In genomic region chr10:80480852-80481251, GRCh38 we compare ENCODE assay signal across 25 cellular contexts. TPM values are rescaled to one million over a fixed set of nuclear protein-coding genes. Genes with fewer than 3 reads are reported as not detected.
DNase-seq lines count a peak whose midpoint lies in the region; ATAC-seq and TF ChIP-seq lines count a peak whose summit lies in the region.
"Had no signal": no experiment of that assay in that cellular context is flagged by ENCODE, and none has a peak within 500 bp of the region (broad histone marks: within the 10 kb centered on the region; RNA-seq: fewer than 3 reads in every experiment).

No MANE protein-coding gene starts in this region.

- no peak overlapping the region for H3K4me3 Mint-ChIP-seq in activated CD4-positive, alpha-beta T cell treated with anti-CD3 and anti-CD28 coated beads for 36 hours
- peak overlapping the region in 1 of 4 donors; percentile 72 for H3K4me3 Mint-ChIP-seq in CD4-positive, CD25-positive, alpha-beta regulatory T cell
- no peak overlapping the region for H3K4me3 Mint-ChIP-seq in activated T-helper 1 cell treated with anti-CD3 and anti-CD28 coated beads, Interleukin-12 subunit alpha, Interleukin-12 subunit beta, Interleukin-2, Interleukin-4 antibody, amounts not matched to agents 30 ng/mL and 10 ng/mL and 1 ng/mL, durations not matched to agents 14 hours and 24 hours and 36 hours
- no peak overlapping the region for H3K4me3 Mint-ChIP-seq in natural killer cell

- no peak for DNase-seq in activated CD4-positive, alpha-beta T cell treated with anti-CD3 and anti-CD28 coated beads for 36 hours
- no peak for DNase-seq in activated CD4-positive, alpha-beta T cell treated with anti-CD3 and anti-CD28 coated beads for 48 hours
- no peak for DNase-seq in CD4-positive, CD25-positive, alpha-beta regulatory T cell
- DNase-seq in activated T-helper 1 cell treated with anti-CD3 and anti-CD28 coated beads, Interleukin-12 subunit alpha, Interleukin-12 subunit beta, Interleukin-2, Interleukin-4 antibody, amounts not matched to agents 30 ng/mL and 10 ng/mL and 1 ng/mL, durations not matched to agents 14 hours and 24 hours and 36 hours (ENCODE audit: low spot score), result no peak
- DNase-seq in natural killer cell (no peak), NCI-H2107 treated with DMSO at 0.1 percent for 48 hours (lab: John Stamatoyannopoulos, UW; ENCODE audit: unreplicated experiment) (no peak), SHP77 (lab: John Stamatoyannopoulos, UW) (no peak), brain microvascular endothelial cell (no peak)
- DNase-seq: activated CD4-positive, CD25-positive, alpha-beta regulatory T cell; body of pancreas; DMS53; dorsolateral prefrontal cortex; gastrocnemius medialis; left colon; mesenchymal stem cell; NCI-H1048; NCI-H1694 treated with DMSO at 0.1 percent for 48 hours; NCI-H526; occipital lobe; SHP77 treated with DMSO at 0.1 percent for 48 hours; stomach had no signal

- CTCF ChIA-PET in activated CD4-positive, alpha-beta T cell treated with anti-CD3 and anti-CD28 coated beads for 36 hours (lab: Charles Lee), result interaction anchor here (1.1 to 1.5 kb wide), 2 partner anchors 13 to 25 kb away, joined by 3 to 4 read pairs; no protein-coding TSS in a partner anchor

- H3K27me3 ChIP-seq in CD4-positive, CD25-positive, alpha-beta regulatory T cell (ENCODE audit: control insufficient read depth, insufficient read depth, low read length), result no peaks in the 10 kb centered on the region
- H3K27me3 ChIP-seq in brain microvascular endothelial cell (replicated peaks), result no peaks in the 10 kb centered on the region
- H3K27me3 ChIP-seq: body of pancreas, dorsolateral prefrontal cortex, gastrocnemius medialis, stomach, tibial artery had no signal

- no peak overlapping the region for H3K4me3 ChIP-seq in CD4-positive, CD25-positive, alpha-beta regulatory T cell (ENCODE audit: low read depth, low read length)
- H3K4me3 ChIP-seq in brain microvascular endothelial cell (ENCODE audit: low read depth, low read length), result no peak overlapping the region
- H3K4me3 ChIP-seq: body of pancreas, dorsolateral prefrontal cortex, gastrocnemius medialis, HAP-1, skin epidermis, stomach, tibial artery had no signal

- POLR2A ChIA-PET in activated CD4-positive, alpha-beta T cell treated with anti-CD3 and anti-CD28 coated beads for 36 hours (lab: Charles Lee), result no interaction called here

- peaks cover 80% of the 10 kb centered on the region for H3K4me1 Mint-ChIP-seq in activated CD4-positive, alpha-beta T cell treated with anti-CD3 and anti-CD28 coated beads for 36 hours
- H3K4me1 Mint-ChIP-seq in CD4-positive, CD25-positive, alpha-beta regulatory T cell, result peaks cover 31 to 88% (median 66%) of the 10 kb centered on the region in 4 donors
- H3K4me1 Mint-ChIP-seq in activated T-helper 1 cell treated with anti-CD3 and anti-CD28 coated beads, Interleukin-12 subunit alpha, Interleukin-12 subunit beta, Interleukin-2, Interleukin-4 antibody, amounts not matched to agents 30 ng/mL and 10 ng/mL and 1 ng/mL, durations not matched to agents 14 hours and 24 hours and 36 hours (ENCODE audit: low read depth), result peaks cover 62% of the 10 kb centered on the region
- peaks cover 64 to 71% of the 10 kb centered on the region in 2 donors for H3K4me1 Mint-ChIP-seq in natural killer cell

- TF ChIP-seq CTCF in natural killer cell (IDR thresholded peaks at IDR 0.05), result no peak
- TF ChIP-seq CTCF in brain microvascular endothelial cell (IDR thresholded peaks at IDR 0.05; ENCODE audit: low read depth, low read length, missing control alignments), result no peak

- H3K36me3 Mint-ChIP-seq in activated CD4-positive, alpha-beta T cell treated with anti-CD3 and anti-CD28 coated beads for 36 hours (ENCODE audit: low read depth), result peaks cover 52% of the 10 kb centered on the region
- peaks cover 51% of the 10 kb centered on the region for H3K36me3 Mint-ChIP-seq in CD4-positive, CD25-positive, alpha-beta regulatory T cell
- H3K36me3 Mint-ChIP-seq in activated T-helper 1 cell treated with anti-CD3 and anti-CD28 coated beads, Interleukin-12 subunit alpha, Interleukin-12 subunit beta, Interleukin-2, Interleukin-4 antibody, amounts not matched to agents 30 ng/mL and 10 ng/mL and 1 ng/mL, durations not matched to agents 14 hours and 24 hours and 36 hours (ENCODE audit: low read depth), result peaks cover 49% of the 10 kb centered on the region
- H3K36me3 Mint-ChIP-seq in natural killer cell, result peaks cover 9% of the 10 kb centered on the region

- in situ Hi-C loops in brain microvascular endothelial cell (cut with HindIII; ENCODE audit: low pct_ligation_motif_present, low sequenced_read_pairs), result no loop called here

- H3K9me3 Mint-ChIP-seq in activated CD4-positive, alpha-beta T cell treated with anti-CD3 and anti-CD28 coated beads for 36 hours (ENCODE audit: low read depth), result peaks cover 6% of the 10 kb centered on the region
- H3K9me3 Mint-ChIP-seq in CD4-positive, CD25-positive, alpha-beta regulatory T cell, result peaks cover 0 to 10% (median 0%) of the 10 kb centered on the region in 7 donors
- H3K9me3 Mint-ChIP-seq in activated T-helper 1 cell treated with anti-CD3 and anti-CD28 coated beads, Interleukin-12 subunit alpha, Interleukin-12 subunit beta, Interleukin-2, Interleukin-4 antibody, amounts not matched to agents 30 ng/mL and 10 ng/mL and 1 ng/mL, durations not matched to agents 14 hours and 24 hours and 36 hours, result peaks cover 6% of the 10 kb centered on the region
- H3K9me3 Mint-ChIP-seq in natural killer cell, result peaks cover 0 to 4% of the 10 kb centered on the region in 2 donors

- H3K9me3 ChIP-seq in CD4-positive, CD25-positive, alpha-beta regulatory T cell (ENCODE audit: control insufficient read depth in 2 of 2, low read length in 2 of 2), result peaks cover 3 to 4% of the 10 kb centered on the region in 2 experiments
- H3K9me3 ChIP-seq: gastrocnemius medialis, HAP-1 had no signal

- peaks cover 57% of the 10 kb centered on the region for H3K4me1 ChIP-seq in CD4-positive, CD25-positive, alpha-beta regulatory T cell (ENCODE audit: control insufficient read depth, insufficient read depth, low read length, poor library complexity, severe bottlenecking)

- no peak for ATAC-seq in activated CD4-positive, alpha-beta T cell treated with anti-CD3 and anti-CD28 coated beads for 36 hours
- no peak for ATAC-seq in CD4-positive, CD25-positive, alpha-beta regulatory T cell (ENCODE audit: low read depth in 2 of 2)
- ATAC-seq in natural killer cell, result no peak
- ATAC-seq: body of pancreas, gastrocnemius medialis, left colon had no signal

- intact Hi-C loops in activated CD4-positive, alpha-beta T cell treated with anti-CD3 and anti-CD28 coated beads for 36 hours (cut with DNase I, micrococcal nuclease), result no loop called here
- intact Hi-C loops in activated T-helper 1 cell treated with anti-CD3 and anti-CD28 coated beads, Interleukin-12 subunit alpha, Interleukin-12 subunit beta, Interleukin-2, Interleukin-4 antibody, amounts not matched to agents 30 ng/mL and 10 ng/mL and 1 ng/mL, durations not matched to agents 14 hours and 24 hours and 36 hours (cut with micrococcal nuclease), result no loop called here
- intact Hi-C loops in natural killer cell (cut with micrococcal nuclease), result no loop called here

- peaks cover 34% of the 10 kb centered on the region for H3K36me3 ChIP-seq in CD4-positive, CD25-positive, alpha-beta regulatory T cell (ENCODE audit: control insufficient read depth, insufficient read depth, low read length)
- H3K36me3 ChIP-seq in brain microvascular endothelial cell (replicated peaks), result peaks cover 9% of the 10 kb centered on the region
- H3K36me3 ChIP-seq: gastrocnemius medialis, HAP-1 had no signal

- peak overlapping the region; percentile 67 for H3K27ac Mint-ChIP-seq in activated CD4-positive, alpha-beta T cell treated with anti-CD3 and anti-CD28 coated beads for 36 hours
- peak overlapping the region; percentile 38 to 80 (median 73) for H3K27ac Mint-ChIP-seq in CD4-positive, CD25-positive, alpha-beta regulatory T cell
- peak overlapping the region; percentile 22 for H3K27ac Mint-ChIP-seq in activated T-helper 1 cell treated with anti-CD3 and anti-CD28 coated beads, Interleukin-12 subunit alpha, Interleukin-12 subunit beta, Interleukin-2, Interleukin-4 antibody, amounts not matched to agents 30 ng/mL and 10 ng/mL and 1 ng/mL, durations not matched to agents 14 hours and 24 hours and 36 hours
- peak overlapping the region; percentile 69 to 87 for H3K27ac Mint-ChIP-seq in natural killer cell

- no peaks in the 10 kb centered on the region for H3K27me3 Mint-ChIP-seq in activated CD4-positive, alpha-beta T cell treated with anti-CD3 and anti-CD28 coated beads for 36 hours
- H3K27me3 Mint-ChIP-seq in CD4-positive, CD25-positive, alpha-beta regulatory T cell, result no peaks in the 10 kb centered on the region
- H3K27me3 Mint-ChIP-seq in activated T-helper 1 cell treated with anti-CD3 and anti-CD28 coated beads, Interleukin-12 subunit alpha, Interleukin-12 subunit beta, Interleukin-2, Interleukin-4 antibody, amounts not matched to agents 30 ng/mL and 10 ng/mL and 1 ng/mL, durations not matched to agents 14 hours and 24 hours and 36 hours (ENCODE audit: insufficient read depth), result no peaks in the 10 kb centered on the region
- H3K27me3 Mint-ChIP-seq in natural killer cell (ENCODE audit: low read depth in 2 of 2), result no peaks in the 10 kb centered on the region

- H3K27ac ChIP-seq in CD4-positive, CD25-positive, alpha-beta regulatory T cell (ENCODE audit: insufficient read depth, low read length, poor library complexity, severe bottlenecking), result no peak overlapping the region
- H3K27ac ChIP-seq in brain microvascular endothelial cell, result no peak overlapping the region
- H3K27ac ChIP-seq: body of pancreas, dorsolateral prefrontal cortex, gastrocnemius medialis, skin epidermis, stomach, tibial artery had no signal

RNA-seq across cellular contexts. Expression of gene TSPAN14, which starts 26.7 kb away (rescaled TPM):
- 10 to 100 TPM; 37.6 to 43.8 TPM for total RNA-seq in activated CD4-positive, alpha-beta T cell treated with anti-CD3 and anti-CD28 coated beads for 36 hours
- 198 TPM for total RNA-seq in CD4-positive, CD25-positive, alpha-beta regulatory T cell
- 100 to 1,000 TPM; 157 to 270 (median 180) TPM for polyA plus RNA-seq in CD4-positive, CD25-positive, alpha-beta regulatory T cell
- 75.4 and 81.9 TPM in 2 replicates for total RNA-seq in activated T-helper 1 cell treated with anti-CD3 and anti-CD28 coated beads, Interleukin-12 subunit alpha, Interleukin-12 subunit beta, Interleukin-2, Interleukin-4 antibody, amounts not matched to agents 30 ng/mL and 10 ng/mL and 1 ng/mL, durations not matched to agents 14 hours and 24 hours and 36 hours
- 100 to 1,000 TPM; 126 to 180 (median 173) TPM for total RNA-seq in natural killer cell

RNA-seq across cellular contexts. Expression of gene SH2D4B, which starts 56.9 kb away (rescaled TPM):
- under 1 TPM in 1 of 2 experiments, not detected in 1; 0.11 TPM for total RNA-seq in activated CD4-positive, alpha-beta T cell treated with anti-CD3 and anti-CD28 coated beads for 36 hours
- 0.25 TPM for total RNA-seq in CD4-positive, CD25-positive, alpha-beta regulatory T cell
- not detected for polyA plus RNA-seq in CD4-positive, CD25-positive, alpha-beta regulatory T cell
- total RNA-seq in activated T-helper 1 cell treated with anti-CD3 and anti-CD28 coated beads, Interleukin-12 subunit alpha, Interleukin-12 subunit beta, Interleukin-2, Interleukin-4 antibody, amounts not matched to agents 30 ng/mL and 10 ng/mL and 1 ng/mL, durations not matched to agents 14 hours and 24 hours and 36 hours, result 0.18 and 0.20 TPM in 2 replicates
- total RNA-seq in natural killer cell, result under 1 TPM; 0.19 to 0.30 (median 0.27) TPM
- total RNA-seq: gastrocnemius medialis, left colon, myocyte had no signal

Comparison
In these comparisons a context has a peak if more than half of its experiments do, and no peak if none do; other contexts are left out.
1. H3K27ac Mint-ChIP-seq: peak in every context shown above with its lines; median percentile 78 in natural killer cell; 73 in CD4-positive, CD25-positive, alpha-beta regulatory T cell; 67 in activated CD4-positive, alpha-beta T cell treated with anti-CD3 and anti-CD28 coated beads for 36 hours; 22 in activated T-helper 1 cell treated with anti-CD3 and anti-CD28 coated beads, Interleukin-12 subunit alpha, Interleukin-12 subunit beta, Interleukin-2, Interleukin-4 antibody, amounts not matched to agents 30 ng/mL and 10 ng/mL and 1 ng/mL, durations not matched to agents 14 hours and 24 hours and 36 hours.